Comparison of ENCODE assay signal across 12 cellular contexts in genomic region chr12:124437121-124437520, GRCh38.
"Had no signal": no experiment of that assay in that cellular context is flagged by ENCODE, and none has a peak within 500 bp of the region (broad histone marks: within the 10 kb centered on the region; RNA-seq: fewer than 3 reads in every experiment).

No MANE protein-coding gene starts in this region.

- H3K27me3 Mint-ChIP-seq: natural killer cell treated with Interleukin-12 subunit alpha and Interleukin-12 subunit beta and Interleukin-15 and Interleukin-18, amount 100 ng/mL, for 72 hours had no signal

- H3K27ac Mint-ChIP-seq: natural killer cell treated with Interleukin-12 subunit alpha and Interleukin-12 subunit beta and Interleukin-15 and Interleukin-18, amount 100 ng/mL, for 72 hours; stimulated activated effector memory CD8-positive, alpha-beta T cell treated with anti-CD3 and anti-CD28 coated beads, Interleukin-12 subunit alpha, Interleukin-12 subunit beta, amount 100 ng/mL, for 72 hours; T-helper 2 cell treated with Interferon-gamma antibody and Interleukin-4, amounts not matched to agents 5 μg/mL and 100 μg/mL, for 36 hours had no signal

- ATAC-seq: mucosa of descending colon; natural killer cell treated with Interleukin-12 subunit alpha and Interleukin-12 subunit beta and Interleukin-15 and Interleukin-18, amount 100 ng/mL, for 72 hours had no signal

- H3K9me3 Mint-ChIP-seq: immature natural killer cell; natural killer cell treated with Interleukin-12 subunit alpha and Interleukin-12 subunit beta and Interleukin-15 and Interleukin-18, amount 100 ng/mL, for 72 hours; stimulated activated effector memory CD8-positive, alpha-beta T cell treated with anti-CD3 and anti-CD28 coated beads, Interleukin-12 subunit alpha, Interleukin-12 subunit beta, amount 100 ng/mL, for 72 hours; T-helper 2 cell treated with Interferon-gamma antibody and Interleukin-4, amounts not matched to agents 5 μg/mL and 100 μg/mL, for 36 hours had no signal

- H3K27ac ChIP-seq: adrenal gland had no signal

- H3K4me3 ChIP-seq: adrenal gland, lung, mucosa of descending colon, skin epidermis had no signal

- H3K36me3 Mint-ChIP-seq: natural killer cell treated with Interleukin-12 subunit alpha and Interleukin-12 subunit beta and Interleukin-15 and Interleukin-18, amount 100 ng/mL, for 72 hours had no signal

- H3K27me3 ChIP-seq: adrenal gland had no signal

- DNase-seq: activated CD4-positive, alpha-beta T cell treated with anti-CD3 and anti-CD28 coated beads for 1 hour; activated CD4-positive, alpha-beta T cell treated with anti-CD3 and anti-CD28 coated beads, Interleukin-2, amount 50 U/mL, for 48 hours; adrenal gland; immature natural killer cell; mucosa of descending colon; SIG-M5; trophoblast cell had no signal

- H3K9me3 ChIP-seq: adrenal gland, mucosa of descending colon had no signal

- H3K4me3 Mint-ChIP-seq: immature natural killer cell; natural killer cell treated with Interleukin-12 subunit alpha and Interleukin-12 subunit beta and Interleukin-15 and Interleukin-18, amount 100 ng/mL, for 72 hours; stimulated activated effector memory CD8-positive, alpha-beta T cell treated with anti-CD3 and anti-CD28 coated beads, Interleukin-12 subunit alpha, Interleukin-12 subunit beta, amount 100 ng/mL, for 72 hours; T-helper 2 cell treated with Interferon-gamma antibody and Interleukin-4, amounts not matched to agents 5 μg/mL and 100 μg/mL, for 36 hours had no signal
